ENCODE assay signal across 26 cellular contexts in the genomic region with DNA sequence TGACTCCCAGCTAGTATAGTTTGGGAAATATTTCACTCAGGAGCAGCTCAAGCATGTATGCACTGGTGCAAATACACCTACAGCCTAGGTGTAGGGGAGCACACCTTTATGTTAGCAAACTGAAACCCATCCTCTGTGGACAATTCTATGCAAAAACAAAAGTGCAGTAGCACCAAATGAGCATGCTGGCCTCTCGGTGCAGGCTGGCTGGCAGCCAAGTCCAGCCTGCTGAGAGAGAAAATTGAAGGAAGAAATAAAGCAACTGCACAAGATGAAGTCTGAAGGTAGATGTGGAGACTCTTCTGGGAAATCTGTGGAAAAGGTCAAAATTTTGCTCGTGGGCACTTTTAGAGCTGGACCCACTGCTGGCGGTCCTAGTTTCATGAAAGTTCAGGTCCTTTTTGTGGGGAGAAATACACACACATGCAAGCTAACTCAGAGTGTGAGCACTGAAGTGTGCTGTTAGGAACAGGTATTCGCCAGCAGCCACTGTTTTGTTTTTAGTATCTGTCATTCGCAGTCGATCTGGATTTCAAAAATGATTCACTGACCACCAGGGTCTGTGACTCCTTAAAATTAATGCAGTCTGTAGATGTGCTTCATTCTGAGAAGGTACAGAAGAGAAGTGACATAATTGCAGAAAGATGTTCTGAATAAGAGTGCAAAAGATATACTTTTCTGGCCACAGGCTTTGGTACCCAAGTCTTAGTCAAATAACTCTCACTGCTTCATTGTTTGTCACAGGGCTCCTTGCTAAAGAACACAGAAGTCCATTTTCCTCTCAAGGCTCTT.
A peak's percentile ranks its signal among the peaks of the same experiment; 100 is the strongest.
DNase-seq lines count a peak whose midpoint lies in the region; ATAC-seq and TF ChIP-seq lines count a peak whose summit lies in the region.
"Had no signal": no experiment of that assay in that cellular context is flagged by ENCODE, and none has a peak within 500 bp of the region (broad histone marks: within the 10 kb centered on the region; RNA-seq: fewer than 3 reads in every experiment).

No MANE protein-coding gene starts in this region.

- intact Hi-C loops in left ventricle myocardium superior (cut with micrococcal nuclease), result no loop called here

- no peaks in the 10 kb centered on the region for H3K79me2 ChIP-seq in GM23338 (replicated peaks; ENCODE audit: insufficient read depth)

- H4K20me1 ChIP-seq in GM23338 (replicated peaks; ENCODE audit: insufficient read depth), result no peaks in the 10 kb centered on the region

- no peaks in the 10 kb centered on the region for H3K4me1 Mint-ChIP-seq in GM23338
- H3K4me1 Mint-ChIP-seq: activated T-helper 17 cell treated with anti-CD3 and anti-CD28 coated beads, Interleukin-2, amount 50 U/mL, for 72 hours; CD4-positive, alpha-beta memory T cell; natural killer cell; stimulated activated naive CD8-positive, alpha-beta T cell treated with anti-CD3 and anti-CD28 coated beads, Interleukin-15, amount 100 ng/mL, for 72 hours had no signal

- no peaks in the 10 kb centered on the region for H3K4me1 ChIP-seq in GM23338 (ENCODE audit: insufficient read depth)

- H3K4me3 Mint-ChIP-seq in GM23338, result no peak overlapping the region
- H3K4me3 Mint-ChIP-seq: activated CD4-positive, alpha-beta memory T cell treated with anti-CD3 and anti-CD28 coated beads for 36 hours; activated T-helper 17 cell treated with anti-CD3 and anti-CD28 coated beads, Interleukin-2, amount 50 U/mL, for 72 hours; CD4-positive, alpha-beta memory T cell; natural killer cell; stimulated activated naive CD8-positive, alpha-beta T cell treated with anti-CD3 and anti-CD28 coated beads, Interleukin-15, amount 100 ng/mL, for 72 hours; T-helper 1 cell treated with Interleukin-12 subunit alpha and Interleukin-12 subunit beta and Interleukin-4 antibody, amounts not matched to agents 30 μg/mL and 1 μg/mL, for 36 hours had no signal

- H3K4me2 ChIP-seq in GM23338, result no peak overlapping the region

- peaks cover 2% of the 10 kb centered on the region for H3K27me3 Mint-ChIP-seq in GM23338 (ENCODE audit: insufficient read depth, low read depth, poor library complexity)
- H3K27me3 Mint-ChIP-seq: activated CD4-positive, alpha-beta memory T cell treated with anti-CD3 and anti-CD28 coated beads for 36 hours had no signal

- no peaks in the 10 kb centered on the region for H3K9me2 ChIP-seq in GM23338 (ENCODE audit: insufficient read depth)

- ATAC-seq in GM23338 (no peak), left ventricle myocardium superior (no peak), GM21717 (IDR thresholded peaks at IDR 0.05; ENCODE audit: unreplicated experiment) (no peak), HG03175 (IDR thresholded peaks at IDR 0.05; ENCODE audit: unreplicated experiment) (no peak)
- ATAC-seq: activated CD4-positive, CD25-positive, alpha-beta regulatory T cell treated with anti-CD3 and anti-CD28 coated beads, Interleukin-2, amount 50 U/mL, for 24 hours; activated T-helper 17 cell treated with anti-CD3 and anti-CD28 coated beads, Interleukin-2, amount 50 U/mL, for 72 hours; natural killer cell; stimulated activated naive CD8-positive, alpha-beta T cell treated with anti-CD3 and anti-CD28 coated beads, Interleukin-15, amount 100 ng/mL, for 72 hours had no signal

- peaks cover 25% of the 10 kb centered on the region for H3K36me3 Mint-ChIP-seq in GM23338 (ENCODE audit: low read depth)
- H3K36me3 Mint-ChIP-seq: activated CD4-positive, alpha-beta memory T cell treated with anti-CD3 and anti-CD28 coated beads for 36 hours; CD4-positive, alpha-beta memory T cell; natural killer cell had no signal

- peak overlapping the region; percentile 78; the same call in 1 of the 2 replicates for H2AFZ ChIP-seq in GM23338

- no peak overlapping the region for H3K27ac ChIP-seq in GM23338 (ENCODE audit: low read depth)
- H3K27ac ChIP-seq: brain microvascular endothelial cell had no signal

- no peak overlapping the region for H3K27ac Mint-ChIP-seq in GM23338
- H3K27ac Mint-ChIP-seq: activated CD4-positive, alpha-beta memory T cell treated with anti-CD3 and anti-CD28 coated beads for 36 hours; activated T-helper 17 cell treated with anti-CD3 and anti-CD28 coated beads, Interleukin-2, amount 50 U/mL, for 72 hours; CD4-positive, alpha-beta memory T cell; natural killer cell; T-helper 1 cell treated with Interleukin-12 subunit alpha and Interleukin-12 subunit beta and Interleukin-4 antibody, amounts not matched to agents 30 μg/mL and 1 μg/mL, for 36 hours had no signal

- no peaks in the 10 kb centered on the region for H3K27me3 ChIP-seq in GM23338 (ENCODE audit: insufficient read depth)
- H3K27me3 ChIP-seq: brain microvascular endothelial cell had no signal

- DNase-seq in DMS53 (lab: John Stamatoyannopoulos, UW) (peak; percentile 10), DMS53 treated with DMSO at 0.1 percent for 48 hours (lab: John Stamatoyannopoulos, UW; ENCODE audit: unreplicated experiment) (no peak), GM23338 (ENCODE audit: low spot score) (no peak), NCI-H345 (lab: John Stamatoyannopoulos, UW) (peak; percentile 59), kidney tubule cell (ENCODE audit: low spot score) (peak; percentile 4), left ventricle myocardium superior (no peak)
- DNase-seq: 8988T; activated CD4-positive, alpha-beta memory T cell treated with anti-CD3 and anti-CD28 coated beads for 36 hours; activated CD8-positive, alpha-beta memory T cell treated with anti-CD3 and anti-CD28 coated beads, Interleukin-2, amount 50 U/mL, for 48 hours; activated naive CD4-positive, alpha-beta T cell treated with anti-CD3 and anti-CD28 coated beads, Interleukin-2, amount 50 U/mL, for 16 hours; amniotic stem cell; brain microvascular endothelial cell; CD4-positive, alpha-beta memory T cell; DMS 273 treated with DMSO at 0.1 percent for 48 hours; GF-D8; natural killer cell; NCI-H1048; NCI-H2107; NCI-H526; occipital lobe; stimulated activated naive CD8-positive, alpha-beta T cell treated with anti-CD3 and anti-CD28 coated beads, Interleukin-15, amount 100 ng/mL, for 72 hours had no signal

- no peak for TF ChIP-seq CTCF in GM23338 (conservative IDR thresholded peaks at IDR 0.05; ENCODE audit: low read depth in 2 of 2)

- H3F3A ChIP-seq in GM23338 (replicated peaks; ENCODE audit: low read depth), result no peaks in the 10 kb centered on the region

- H3K9me3 Mint-ChIP-seq in GM23338, result peaks cover 27% of the 10 kb centered on the region
- H3K9me3 Mint-ChIP-seq: T-helper 1 cell treated with Interleukin-12 subunit alpha and Interleukin-12 subunit beta and Interleukin-4 antibody, amounts not matched to agents 30 μg/mL and 1 μg/mL, for 36 hours had no signal

- no peaks in the 10 kb centered on the region for H3K36me3 ChIP-seq in GM23338 (ENCODE audit: insufficient read depth)
- H3K36me3 ChIP-seq: brain microvascular endothelial cell had no signal

- H3K4me3 ChIP-seq in GM23338, result no peak overlapping the region

TF ChIP-seq in GM23338, 12 proteins besides CTCF, POLR2A, EP300 and RAD21:
- no peak for TF ChIP-seq ZNF114 (CRISPR knock-in tag; IDR thresholded peaks at IDR 0.05)

Comparison
In these comparisons a context has a peak if more than half of its experiments do, and no peak if none do; other contexts are left out.
1. DNase-seq: peak in DMS53 (single experiment), NCI-H345 (single experiment) and kidney tubule cell (single experiment); none in DMS53 treated with DMSO at 0.1 percent for 48 hours (single experiment), GM23338 (single experiment) and left ventricle myocardium superior (single experiment).